ENCODE assay signal across 12 cellular contexts in genomic region chr1:29669912-29670311, GRCh38.
"Had no signal": no experiment of that assay in that cellular context is flagged by ENCODE, and none has a peak within 500 bp of the region (broad histone marks: within the 10 kb centered on the region; RNA-seq: fewer than 3 reads in every experiment).

No MANE protein-coding gene starts in this region.

- H3K36me3 Mint-ChIP-seq: activated naive CD4-positive, alpha-beta T cell treated with anti-CD3 and anti-CD28 coated beads, Interleukin-2, amount 50 U/mL, for 72 hours; immature natural killer cell had no signal

- H3K36me3 ChIP-seq: esophagus squamous epithelium, vagina had no signal

- H3K4me1 ChIP-seq: esophagus squamous epithelium, vagina had no signal

- H3K27ac ChIP-seq: esophagus squamous epithelium, vagina, VCaP had no signal

- H3K9me3 Mint-ChIP-seq: activated naive CD4-positive, alpha-beta T cell treated with anti-CD3 and anti-CD28 coated beads, Interleukin-2, amount 50 U/mL, for 72 hours; immature natural killer cell had no signal

- H3K27me3 ChIP-seq: vagina had no signal

- H3K27ac Mint-ChIP-seq: activated CD8-positive, alpha-beta T cell treated with anti-CD3 and anti-CD28 coated beads, Interleukin-2, amount 10 ng/mL, durations not matched to agents 7 days and 5 days; activated naive CD4-positive, alpha-beta T cell treated with anti-CD3 and anti-CD28 coated beads, Interleukin-2, amount 50 U/mL, for 72 hours; immature natural killer cell had no signal

- H3K4me1 Mint-ChIP-seq: immature natural killer cell had no signal

- ATAC-seq: activated CD8-positive, alpha-beta T cell treated with anti-CD3 and anti-CD28 coated beads, Interleukin-2, amount 10 ng/mL, durations not matched to agents 7 days and 5 days; activated naive CD4-positive, alpha-beta T cell treated with anti-CD3 and anti-CD28 coated beads, Interleukin-2, amount 50 U/mL, for 72 hours; left cardiac atrium had no signal

- DNase-seq: activated CD8-positive, alpha-beta T cell treated with anti-CD3 and anti-CD28 coated beads, Interleukin-2, amount 10 ng/mL, durations not matched to agents 7 days and 5 days; activated effector memory CD4-positive, alpha-beta T cell treated with anti-CD3 and anti-CD28 coated beads, Interleukin-2, amount 50 U/mL, for 16 hours; activated T-cell treated with anti-CD3 and anti-CD28 coated beads, Interleukin-2, amount 50 U/mL, for 1 hour; esophagus squamous epithelium; foreskin fibroblast; glutamatergic neuron; immature natural killer cell; left cardiac atrium; stimulated activated CD4-positive, alpha-beta T cell treated with anti-CD3 and anti-CD28 coated beads, Interleukin-4, amount 100 ng/mL, for 24 hours had no signal

- H3K9me3 ChIP-seq: esophagus squamous epithelium, vagina had no signal

- H3K4me3 ChIP-seq: esophagus squamous epithelium, vagina had no signal

- H3K4me3 Mint-ChIP-seq: activated CD8-positive, alpha-beta T cell treated with anti-CD3 and anti-CD28 coated beads, Interleukin-2, amount 10 ng/mL, durations not matched to agents 7 days and 5 days; immature natural killer cell had no signal
